ENCODE assay signal across 12 cellular contexts in the genomic region with DNA sequence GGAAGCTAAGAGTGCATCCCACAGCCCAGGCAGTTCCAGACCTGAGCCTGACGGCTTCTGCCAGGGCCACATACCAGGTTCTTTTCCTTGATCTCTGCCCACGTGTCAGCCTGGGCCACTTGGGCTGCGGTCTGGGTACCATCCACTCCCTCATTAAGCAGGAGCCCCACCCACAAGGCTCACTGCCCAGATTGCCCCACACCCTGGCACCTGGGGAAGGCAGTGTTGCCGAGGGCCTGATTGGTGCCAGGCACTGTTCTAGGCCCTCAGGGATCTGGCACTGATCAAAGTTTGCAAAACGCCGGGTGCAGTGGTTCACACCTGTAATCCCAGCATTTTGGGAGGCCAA. TPM values are rescaled to one million over a fixed set of nuclear protein-coding genes. Genes with fewer than 3 reads are reported as not detected.
DNase-seq lines count a peak whose midpoint lies in the region; ATAC-seq, FAIRE-seq and TF ChIP-seq lines count a peak whose summit lies in the region.
"Had no signal": no experiment of that assay in that cellular context is flagged by ENCODE, and none has a peak within 500 bp of the region (broad histone marks: within the 10 kb centered on the region; RNA-seq: fewer than 3 reads in every experiment).

No MANE protein-coding gene starts in this region.

- H4K20me1 ChIP-seq in K562 (replicated peaks; ENCODE audit: control insufficient read depth, insufficient read depth, low read length): no peaks in the 10 kb centered on the region

- H3K4me3 ChIP-seq in left ventricle myocardium inferior (no peak overlapping the region), K562 (no peak overlapping the region), mucosa of rectum (ENCODE audit: low read length in 2 of 2) (no peak overlapping the region), uterus (no peak overlapping the region), aorta (ENCODE audit: low read length in 2 of 2) (no peak overlapping the region)

- no peak for DNase-seq in left ventricle myocardium inferior
- no peak for DNase-seq in left ventricle myocardium superior
- no peak for DNase-seq in K562 (ENCODE audit: extremely low read depth in 1 of 4, low spot score in 3 of 4)
- DNase-seq in uterus: peak in 1 of 2 donors; percentile 24
- no peak for DNase-seq in aorta
- DNase-seq in NOMO-1 treated with dmso at 0.1 percent for 144 hours (lab: John Stamatoyannopoulos, UW; ENCODE audit: unreplicated experiment): no peak
- no peak for DNase-seq in mesenteric fat pad (ENCODE audit: low spot score)
- DNase-seq: cerebellar nuclear complex had no signal

- H3K9me3 ChIP-seq in left ventricle myocardium inferior (replicated peaks): no peaks in the 10 kb centered on the region
- H3K9me3 ChIP-seq in K562 (replicated peaks; ENCODE audit: control insufficient read depth, insufficient read depth, low read depth, low read length): no peaks in the 10 kb centered on the region
- no peaks in the 10 kb centered on the region for H3K9me3 ChIP-seq in mucosa of rectum (ENCODE audit: control insufficient read depth in 2 of 2, low read length in 2 of 2)
- no peaks in the 10 kb centered on the region for H3K9me3 ChIP-seq in uterus
- no peaks in the 10 kb centered on the region for H3K9me3 ChIP-seq in aorta (ENCODE audit: control insufficient read depth, low read length)
- H3K9me3 ChIP-seq: SK-N-SH had no signal

- H3K79me2 ChIP-seq in K562 (ENCODE audit: control insufficient read depth, insufficient read depth, low read length): no peaks in the 10 kb centered on the region

- no peak for TF ChIP-seq EP300 in K562 (IDR thresholded peaks at IDR 0.05; ENCODE audit: low read length)

- no peak overlapping the region for H2AFZ ChIP-seq in K562 (ENCODE audit: low read depth, low read length)

- CTCF ChIA-PET in K562 (lab: Yijun Ruan, JAX; ENCODE audit: low intra/inter-chr PET ratio): interaction anchor here (0.6 to 1.9 kb wide), 3 partner anchors 57 to 236 kb away, joined by 3 to 5 read pairs (median 4); no protein-coding TSS in a partner anchor

- H3K27me3 ChIP-seq in left ventricle myocardium inferior (ENCODE audit: low read depth) (no peaks in the 10 kb centered on the region), K562 (ENCODE audit: control insufficient read depth in 2 of 2, insufficient read depth in 2 of 2, low read length in 2 of 2) (no peaks in the 10 kb centered on the region), mucosa of rectum (ENCODE audit: control insufficient read depth in 2 of 2, insufficient read depth in 2 of 2, low read length in 2 of 2) (no peaks in the 10 kb centered on the region), uterus (no peaks in the 10 kb centered on the region), aorta (ENCODE audit: control insufficient read depth in 1 of 2, insufficient read depth in 2 of 2, low read length in 1 of 2) (no peaks in the 10 kb centered on the region)

- H3K36me3 ChIP-seq in left ventricle myocardium inferior (peaks cover 38% of the 10 kb centered on the region), K562 (ENCODE audit: control insufficient read depth, insufficient read depth, low read length) (peaks cover 57% of the 10 kb centered on the region; the same call in 2 of the 3 replicates), mucosa of rectum (ENCODE audit: control insufficient read depth in 2 of 2, insufficient read depth in 2 of 2, low read length in 2 of 2) (peaks cover 28 to 44% of the 10 kb centered on the region in 2 donors), uterus (no peaks in the 10 kb centered on the region), aorta (ENCODE audit: control insufficient read depth in 1 of 2, insufficient read depth in 2 of 2, low read length in 1 of 2) (no peaks in the 10 kb centered on the region)

- H3K4me1 ChIP-seq in left ventricle myocardium inferior (peaks cover 37% of the 10 kb centered on the region), K562 (replicated peaks in 1 of 2; ENCODE audit: control insufficient read depth in 2 of 2, insufficient read depth in 2 of 2, low read length in 2 of 2) (peaks cover 0 to 32% of the 10 kb centered on the region in 2 experiments; a peak in 3 of 5 replicates), mucosa of rectum (ENCODE audit: control insufficient read depth in 2 of 2, insufficient read depth in 2 of 2, low read length in 2 of 2) (peaks cover 33 to 37% of the 10 kb centered on the region in 2 donors), uterus (peaks cover 7 to 8% of the 10 kb centered on the region in 2 donors), aorta (ENCODE audit: control insufficient read depth in 1 of 2, insufficient read depth in 2 of 2, low read length in 2 of 2) (no peaks in the 10 kb centered on the region)

- TF ChIP-seq CTCF in left ventricle myocardium inferior (IDR thresholded peaks at IDR 0.05; ENCODE audit: borderline replicate concordance): no peak
- TF ChIP-seq CTCF in K562 (IDR thresholded peaks at IDR 0.05 in 2 of 3, conservative IDR thresholded peaks at IDR 0.05 in 1 of 3; ENCODE audit: insufficient read depth in 2 of 3, low read depth in 1 of 3, low read length in 3 of 3): 0 out of 6 replicates have a peak, but pooled peaks of 1 of the 3 experiments have one; percentile 7
- no peak for TF ChIP-seq CTCF in uterus (IDR thresholded peaks at IDR 0.05)

- intact Hi-C loops in left ventricle myocardium inferior (cut with micrococcal nuclease): no loop called here
- intact Hi-C loops in left ventricle myocardium superior (cut with micrococcal nuclease): no loop called here
- intact Hi-C loops in K562 (cut with micrococcal nuclease): no loop called here
- intact Hi-C loops in uterus (cut with DNase I; ENCODE audit: low total_unique reads): no loop called here
- intact Hi-C loops in aorta (cut with DNase I): loop anchor here in 1 of 2 donors (5.0 kb wide), 1 partner anchor 58 kb away; no protein-coding TSS in a partner anchor

- no TSS peak for BruUV-seq in K562 (replicated peaks; lab: Mats Ljungman, UMichigan)

- POLR2A ChIA-PET in K562 (lab: Yijun Ruan, JAX): no interaction called here

- no peak for FAIRE-seq in K562 (lab: Jason Lieb, UNC)

- no peak overlapping the region for H3K4me2 ChIP-seq in K562 (ENCODE audit: insufficient read depth, low read length)
- H3K4me2 ChIP-seq: SK-N-SH had no signal

- no peak for ATAC-seq in left ventricle myocardium superior
- ATAC-seq in K562: no peak
- no peak for ATAC-seq in aorta (ENCODE audit: low FRiP score)

- in situ Hi-C loops in K562 (cut with MboI): no loop called here

- TF ChIP-seq RAD21 in K562 (CRISPR knock-in tag; conservative IDR thresholded peaks at IDR 0.05 in 1 of 2, IDR thresholded peaks at IDR 0.05 in 1 of 2): no peak

- H3K27ac ChIP-seq in left ventricle myocardium inferior (replicated peaks) (peak overlapping the region; percentile 36), K562 (ENCODE audit: extremely low read depth, low read depth, low read length) (peak overlapping the region; percentile 25; the same call in 1 of the 3 replicates), mucosa of rectum (ENCODE audit: low read depth in 2 of 2, low read length in 2 of 2) (peak overlapping the region; percentile 71 to 80), uterus (peak overlapping the region; percentile 30 to 87), aorta (ENCODE audit: low read depth in 1 of 2, low read length in 2 of 2) (no peak overlapping the region)

- TF ChIP-seq POLR2A in K562 (conservative IDR thresholded peaks at IDR 0.05) (no peak), uterus (IDR thresholded peaks at IDR 0.05) (no peak)

- H3K9ac ChIP-seq in K562 (ENCODE audit: insufficient read depth in 1 of 2, low read depth in 2 of 2, low read length in 2 of 2): peak overlapping the region in 1 of 2 experiments; percentile 37; a peak in 2 of 4 replicates
- H3K9ac ChIP-seq in mucosa of rectum (ENCODE audit: low read depth in 1 of 2, low read length in 2 of 2): peak overlapping the region in 1 of 2 donors; percentile 51
- H3K9ac ChIP-seq: SK-N-SH had no signal

- no peaks in the 10 kb centered on the region for H3K9me1 ChIP-seq in K562 (ENCODE audit: control insufficient read depth, insufficient read depth, low read length)

- WGBS in K562 (ENCODE audit: insufficient coverage, low coverage, missing lambda C conversion rate): 90% methylated on average over 2 of the region's 6 CpGs
- WGBS in aorta, 2 donors: 78 to 81% methylated on average over 6 of the region's 6 CpGs

RNA-seq across cellular contexts. Expression of gene GGA1, which starts 15.4 kb away (rescaled TPM):
- 27.5 TPM for total RNA-seq in left ventricle myocardium inferior
- 28.5 TPM for total RNA-seq in left ventricle myocardium superior
- total RNA-seq in K562 (2011; cell fraction: chromatin; rRNA removed; ENCODE audit: low replicate concordance): 235 and 500 TPM in 2 replicates
- 281 and 297 TPM in 2 replicates for total RNA-seq in K562 (2011; cell fraction: nucleolus; rRNA removed)
- total RNA-seq in K562 (2011; cell fraction: nucleoplasm; rRNA removed): 245 and 253 TPM in 2 replicates
- total RNA-seq in K562 (2014; rRNA removed): 48.0 and 51.3 TPM in 2 replicates
- 19.7 and 24.2 TPM in 2 replicates for total RNA-seq in K562 (2014; rRNA removed; fragmentation: Illumina TruSeq; extraction: Trizol)
- total RNA-seq in K562 (2015; rRNA removed; fragmentation: Illumina TruSeq; extraction: Trizol): 29.9 and 31.1 TPM in 2 replicates
- 57.1 and 61.3 TPM in 2 replicates for total RNA-seq in K562 (2021)
- polyA plus RNA-seq in K562 (2011; rRNA removed): 50.4 and 53.3 TPM in 2 replicates
- polyA plus RNA-seq in K562 (2011; cell fraction: cytosol; rRNA removed): 27.8 and 56.0 TPM in 2 replicates
- 156 and 291 TPM in 2 replicates for polyA plus RNA-seq in K562 (2011; cell fraction: nucleus; rRNA removed)
- polyA plus RNA-seq in K562 (2012): 41.4 and 63.8 TPM in 2 replicates
- polyA plus RNA-seq in K562 (2014; fragmentation: Illumina TruSeq; extraction: Trizol): 31.6 and 42.5 TPM in 2 replicates
- polyA plus RNA-seq in K562 (2014; fragmentation: Nextera tagmentation; extraction: Ambion mirVana): 1 to 10 TPM; 1.5 to 1.9 TPM
- 69.5 and 71.3 TPM in 2 replicates for polyA plus RNA-seq in K562 (2014; rRNA removed)
- polyA minus RNA-seq in K562 (2011; rRNA and poly(A)+ RNA removed): 26.8 and 33.7 TPM in 2 replicates
- 20.7 and 22.7 TPM in 2 replicates for polyA minus RNA-seq in K562 (2011; cell fraction: cytosol; rRNA and poly(A)+ RNA removed)
- polyA minus RNA-seq in K562 (2011; cell fraction: nucleus; rRNA and poly(A)+ RNA removed): 56.9 and 57.8 TPM in 2 replicates
- total RNA-seq in uterus: 10 to 100 TPM; 16.7 to 78.0 (median 35.3) TPM
- 10 to 100 TPM; 35.7 to 62.7 TPM for total RNA-seq in aorta
- polyA plus RNA-seq in aorta: 10 to 100 TPM; 14.4 to 68.7 TPM
- total RNA-seq in mesenteric fat pad: 47.3 TPM

RNA-seq across cellular contexts. Expression of gene SH3BP1, which starts 15.5 kb away (rescaled TPM):
- total RNA-seq in left ventricle myocardium inferior (2.5 TPM), left ventricle myocardium superior (2.7 TPM), K562 (2014; rRNA removed) (18.6 and 21.2 TPM in 2 replicates), K562 (2014; rRNA removed; fragmentation: Illumina TruSeq; extraction: Trizol) (7.4 and 9.7 TPM in 2 replicates), K562 (2015; rRNA removed; fragmentation: Illumina TruSeq; extraction: Trizol) (9.3 and 9.4 TPM in 2 replicates), K562 (2021) (29.9 and 36.2 TPM in 2 replicates), uterus (10 to 100 TPM in 3 of 4 donors, 1 to 10 TPM in 1; 7.4 to 26.2 (median 14.2) TPM), aorta (10 to 100 TPM in 1 of 2 donors, 1 to 10 TPM in 1; 7.2 to 18.2 TPM), mesenteric fat pad (15.0 TPM)
- 27.4 and 84.8 TPM in 2 replicates for total RNA-seq in K562 (2011; cell fraction: chromatin; rRNA removed; ENCODE audit: low replicate concordance)
- total RNA-seq in K562 (2011; cell fraction: nucleolus; rRNA removed): 40.0 and 41.0 TPM in 2 replicates
- total RNA-seq in K562 (2011; cell fraction: nucleoplasm; rRNA removed): 21.5 and 25.7 TPM in 2 replicates
- polyA plus RNA-seq in K562 (2011; rRNA removed) (11.5 and 14.9 TPM in 2 replicates), K562 (2014; fragmentation: Illumina TruSeq; extraction: Trizol) (32.1 and 36.0 TPM in 2 replicates), K562 (2014; fragmentation: Nextera tagmentation; extraction: Ambion mirVana) (under 1 TPM; 0.10 to 0.17 TPM), K562 (2014; rRNA removed) (8.7 and 10.4 TPM in 2 replicates), aorta (10 to 100 TPM in 1 of 2 donors, 1 to 10 TPM in 1; 3.5 to 14.8 TPM)
- 10.1 and 21.2 TPM in 2 replicates for polyA plus RNA-seq in K562 (2011; cell fraction: cytosol; rRNA removed)
- 23.7 and 33.6 TPM in 2 replicates for polyA plus RNA-seq in K562 (2011; cell fraction: nucleus; rRNA removed)
- 34.0 and 58.5 TPM in 2 replicates for polyA plus RNA-seq in K562 (2012)
- polyA minus RNA-seq in K562 (2011; rRNA and poly(A)+ RNA removed): 16.7 and 17.5 TPM in 2 replicates
- polyA minus RNA-seq in K562 (2011; cell fraction: cytosol; rRNA and poly(A)+ RNA removed): 12.7 and 19.9 TPM in 2 replicates
- 13.7 and 15.5 TPM in 2 replicates for polyA minus RNA-seq in K562 (2011; cell fraction: nucleus; rRNA and poly(A)+ RNA removed)
- total RNA-seq: myocyte had no signal

RNA-seq across cellular contexts. Expression of gene PDXP, which starts 34.5 kb away (rescaled TPM):
- 23.9 TPM for total RNA-seq in left ventricle myocardium inferior
- total RNA-seq in left ventricle myocardium superior: 21.5 TPM
- 8.1 and 23.1 TPM in 2 replicates for total RNA-seq in K562 (2011; cell fraction: chromatin; rRNA removed; ENCODE audit: low replicate concordance)
- 20.8 and 21.3 TPM in 2 replicates for total RNA-seq in K562 (2011; cell fraction: nucleolus; rRNA removed)
- 19.4 and 21.3 TPM in 2 replicates for total RNA-seq in K562 (2011; cell fraction: nucleoplasm; rRNA removed)
- total RNA-seq in K562 (2014; rRNA removed): 38.8 and 55.8 TPM in 2 replicates
- total RNA-seq in K562 (2014; rRNA removed; fragmentation: Illumina TruSeq; extraction: Trizol): 27.6 and 29.0 TPM in 2 replicates
- total RNA-seq in K562 (2015; rRNA removed; fragmentation: Illumina TruSeq; extraction: Trizol): 30.9 and 32.5 TPM in 2 replicates
- total RNA-seq in K562 (2021): 47.5 and 50.0 TPM in 2 replicates
- 42.8 and 51.4 TPM in 2 replicates for polyA plus RNA-seq in K562 (2011; rRNA removed)
- 73.7 and 106 TPM in 2 replicates for polyA plus RNA-seq in K562 (2011; cell fraction: cytosol; rRNA removed)
- polyA plus RNA-seq in K562 (2011; cell fraction: nucleus; rRNA removed): 34.8 and 35.2 TPM in 2 replicates
- 25.7 and 42.5 TPM in 2 replicates for polyA plus RNA-seq in K562 (2012)
- 54.2 and 62.3 TPM in 2 replicates for polyA plus RNA-seq in K562 (2014; fragmentation: Illumina TruSeq; extraction: Trizol)
- polyA plus RNA-seq in K562 (2014; fragmentation: Nextera tagmentation; extraction: Ambion mirVana): 10 to 100 TPM in 1 of 2 experiments, 1 to 10 TPM in 1; 7.9 to 11.8 TPM
- 45.7 and 47.8 TPM in 2 replicates for polyA plus RNA-seq in K562 (2014; rRNA removed)
- polyA minus RNA-seq in K562 (2011; rRNA and poly(A)+ RNA removed): 21.5 and 27.1 TPM in 2 replicates
- 30.1 and 30.4 TPM in 2 replicates for polyA minus RNA-seq in K562 (2011; cell fraction: cytosol; rRNA and poly(A)+ RNA removed)
- polyA minus RNA-seq in K562 (2011; cell fraction: nucleus; rRNA and poly(A)+ RNA removed): 8.6 and 12.3 TPM in 2 replicates
- 10 to 100 TPM in 1 of 4 donors, 1 to 10 TPM in 2, under 1 TPM in 1; 0.88 to 10.7 (median 3.7) TPM for total RNA-seq in uterus
- total RNA-seq in aorta: 1 to 10 TPM; 4.0 to 5.5 TPM
- polyA plus RNA-seq in aorta: 10 to 100 TPM in 1 of 2 donors, 1 to 10 TPM in 1; 4.7 to 16.2 TPM
- total RNA-seq in mesenteric fat pad: 8.5 TPM

RNA-seq across cellular contexts. Expression of gene LGALS2, which starts 44.1 kb away (rescaled TPM):
- total RNA-seq in left ventricle myocardium inferior (not detected), left ventricle myocardium superior (not detected), K562 (2014; rRNA removed) (not detected in 2 replicates), K562 (2014; rRNA removed; fragmentation: Illumina TruSeq; extraction: Trizol) (not detected in 2 replicates), K562 (2015; rRNA removed; fragmentation: Illumina TruSeq; extraction: Trizol) (not detected in 2 replicates), K562 (2021) (not detected in 2 replicates), uterus (not detected), aorta (1 to 10 TPM in 1 of 2 donors, not detected in 1; 2.1 TPM), mesenteric fat pad (0.84 TPM)
- not detected in 2 replicates for total RNA-seq in K562 (2011; cell fraction: chromatin; rRNA removed; ENCODE audit: low replicate concordance)
- total RNA-seq in K562 (2011; cell fraction: nucleolus; rRNA removed): not detected in 2 replicates
- not detected in 2 replicates for total RNA-seq in K562 (2011; cell fraction: nucleoplasm; rRNA removed)
- polyA plus RNA-seq in K562 (2011; rRNA removed) (not detected in 2 replicates), K562 (2014; fragmentation: Illumina TruSeq; extraction: Trizol) (not detected in 2 replicates), K562 (2014; fragmentation: Nextera tagmentation; extraction: Ambion mirVana) (not detected), K562 (2014; rRNA removed) (not detected in 2 replicates), aorta (10 to 100 TPM in 1 of 2 donors, not detected in 1; 22.8 TPM)
- not detected in 2 replicates for polyA plus RNA-seq in K562 (2011; cell fraction: cytosol; rRNA removed)
- not detected in 2 replicates for polyA plus RNA-seq in K562 (2011; cell fraction: nucleus; rRNA removed)
- 0.19 TPM in 1 of 2 replicates, not detected in the other for polyA plus RNA-seq in K562 (2012)
- not detected in 2 replicates for polyA minus RNA-seq in K562 (2011; rRNA and poly(A)+ RNA removed)
- not detected in 2 replicates for polyA minus RNA-seq in K562 (2011; cell fraction: cytosol; rRNA and poly(A)+ RNA removed)
- not detected in 2 replicates for polyA minus RNA-seq in K562 (2011; cell fraction: nucleus; rRNA and poly(A)+ RNA removed)
- total RNA-seq: Daoy, myocyte had no signal
- polyA plus RNA-seq: SK-N-SH had no signal

RNA-seq across cellular contexts. Expression of gene LGALS1, which starts 51.4 kb away (rescaled TPM):
- total RNA-seq in left ventricle myocardium inferior (843 TPM), left ventricle myocardium superior (1,086 TPM), K562 (2014; rRNA removed) (373 and 487 TPM in 2 replicates), K562 (2014; rRNA removed; fragmentation: Illumina TruSeq; extraction: Trizol) (94.3 and 160 TPM in 2 replicates), K562 (2015; rRNA removed; fragmentation: Illumina TruSeq; extraction: Trizol) (455 and 466 TPM in 2 replicates), K562 (2021) (330 and 373 TPM in 2 replicates), uterus (1,000 to 10,000 TPM; 1,421 to 3,100 (median 2,146) TPM), aorta (1,000 to 10,000 TPM; 1,050 to 1,178 TPM), mesenteric fat pad (1,964 TPM)
- 14.2 and 41.4 TPM in 2 replicates for total RNA-seq in K562 (2011; cell fraction: chromatin; rRNA removed; ENCODE audit: low replicate concordance)
- total RNA-seq in K562 (2011; cell fraction: nucleolus; rRNA removed): 152 and 183 TPM in 2 replicates
- 99.6 and 131 TPM in 2 replicates for total RNA-seq in K562 (2011; cell fraction: nucleoplasm; rRNA removed)
- polyA plus RNA-seq in K562 (2011; rRNA removed) (800 and 995 TPM in 2 replicates), K562 (2014; fragmentation: Illumina TruSeq; extraction: Trizol) (189 and 298 TPM in 2 replicates), K562 (2014; fragmentation: Nextera tagmentation; extraction: Ambion mirVana) (100 to 1,000 TPM; 240 to 301 TPM), K562 (2014; rRNA removed) (474 and 680 TPM in 2 replicates), aorta (1,000 to 10,000 TPM; 1,845 to 3,139 TPM)
- 1,618 and 2,500 TPM in 2 replicates for polyA plus RNA-seq in K562 (2011; cell fraction: cytosol; rRNA removed)
- polyA plus RNA-seq in K562 (2011; cell fraction: nucleus; rRNA removed): 492 and 635 TPM in 2 replicates
- 1,292 and 1,616 TPM in 2 replicates for polyA plus RNA-seq in K562 (2012)
- 187 and 354 TPM in 2 replicates for polyA minus RNA-seq in K562 (2011; rRNA and poly(A)+ RNA removed)
- polyA minus RNA-seq in K562 (2011; cell fraction: cytosol; rRNA and poly(A)+ RNA removed): 194 and 200 TPM in 2 replicates
- polyA minus RNA-seq in K562 (2011; cell fraction: nucleus; rRNA and poly(A)+ RNA removed): 64.1 and 86.9 TPM in 2 replicates

Comparison
In these comparisons a context has a peak if more than half of its experiments do, and no peak if none do; other contexts are left out.
1. H3K27ac ChIP-seq: peak in left ventricle myocardium inferior (single experiment), K562 (single experiment), mucosa of rectum (2 of 2) and uterus (2 of 2); none in aorta (0 of 2).